In genomic region chrX:9393571-9393970, GRCh38 we compare ENCODE assay signal across 20 cellular contexts.
"Had no signal": no experiment of that assay in that cellular context is flagged by ENCODE, and none has a peak within 500 bp of the region (broad histone marks: within the 10 kb centered on the region; RNA-seq: fewer than 3 reads in every experiment).

No MANE protein-coding gene starts in this region.

- H3K27me3 ChIP-seq: colonic mucosa, hepatocyte, ovary, right atrium auricular region, sigmoid colon, stomach had no signal

- H3K36me3 ChIP-seq: colonic mucosa, ovary, right atrium auricular region, sigmoid colon, stomach, thoracic aorta had no signal

- H3K9me3 ChIP-seq: colonic mucosa, ovary, right atrium auricular region, sigmoid colon, thoracic aorta had no signal

- H2AFZ ChIP-seq: hepatocyte had no signal

- H3K79me2 ChIP-seq: hepatocyte had no signal

- H3K4me3 ChIP-seq: colonic mucosa, hepatocyte, ovary, right atrium auricular region, sigmoid colon, stomach, thoracic aorta had no signal

- H3K4me2 ChIP-seq: hepatocyte had no signal

- H3K4me1 ChIP-seq: colonic mucosa, right atrium auricular region, sigmoid colon, stomach had no signal

- H3K27ac ChIP-seq: colonic mucosa, hepatocyte, ovary, right atrium auricular region, sigmoid colon, stomach, thoracic aorta had no signal

- DNase-seq: colonic mucosa; dermis blood vessel endothelial cell; erythroblast; foreskin melanocyte; head of caudate nucleus; kidney; left cardiac atrium; left ventricle myocardium superior; naive thymus-derived CD4-positive, alpha-beta T cell; ovary; sigmoid colon; small intestine; stimulated activated CD4-positive, alpha-beta T cell treated with anti-CD3 and anti-CD28 coated beads, Interleukin-12 subunit alpha, Interleukin-12 subunit beta, amount 100 ng/mL, for 4 hours; stimulated activated naive CD4-positive, alpha-beta T cell; stomach; substantia nigra; trophoblast cell had no signal
